In the genomic region with DNA sequence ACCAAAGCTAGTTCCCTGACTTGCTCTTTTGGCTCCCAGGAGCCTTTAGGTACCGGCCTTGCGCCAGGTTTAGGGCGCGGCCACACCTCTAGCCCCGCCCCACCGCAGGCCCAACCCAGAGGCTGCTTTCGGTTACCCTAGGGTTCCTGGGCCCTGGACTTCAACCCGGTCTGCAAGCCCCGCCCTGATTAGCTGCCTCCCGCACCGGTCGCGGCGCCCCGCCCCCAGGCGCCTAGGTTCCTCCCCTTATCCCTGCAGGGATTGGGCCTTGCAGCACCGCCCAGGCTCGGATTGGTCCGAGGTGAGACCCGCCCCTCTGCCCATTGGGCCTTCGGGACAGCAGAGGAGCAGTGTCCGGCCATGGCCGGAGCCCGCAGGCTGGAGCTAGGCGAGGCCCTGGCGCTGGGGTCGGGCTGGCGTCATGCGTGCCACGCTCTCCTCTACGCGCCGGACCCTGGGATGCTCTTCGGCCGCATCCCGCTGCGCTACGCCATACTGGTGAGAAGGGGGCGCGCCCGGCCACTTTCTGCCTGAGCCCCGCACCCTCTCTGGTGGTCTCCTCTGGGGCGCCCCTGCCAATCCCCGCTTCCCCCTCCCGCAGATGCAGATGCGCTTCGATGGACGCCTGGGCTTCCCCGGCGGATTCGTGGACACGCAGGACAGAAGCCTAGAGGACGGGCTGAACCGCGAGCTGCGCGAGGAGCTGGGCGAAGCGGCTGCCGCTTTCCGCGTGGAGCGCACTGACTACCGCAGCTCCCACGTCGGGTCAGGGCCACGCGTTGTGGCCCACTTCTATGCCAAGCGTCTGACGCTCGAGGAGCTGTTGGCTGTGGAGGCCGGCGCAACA, we compare ENCODE assay signal across 1 cellular context.
TF ChIP-seq lines count a peak whose summit lies in the region.

A gene (plus strand): TSS at position 330 of the 847 bp plus-strand sequence. CDS start 31 bp downstream, at position 361.

TF ChIP-seq in HepG2, 621 proteins besides CTCF, POLR2A, EP300 and RAD21 (continued from another document and continues in another):
- TF ChIP-seq, protein P1, sequence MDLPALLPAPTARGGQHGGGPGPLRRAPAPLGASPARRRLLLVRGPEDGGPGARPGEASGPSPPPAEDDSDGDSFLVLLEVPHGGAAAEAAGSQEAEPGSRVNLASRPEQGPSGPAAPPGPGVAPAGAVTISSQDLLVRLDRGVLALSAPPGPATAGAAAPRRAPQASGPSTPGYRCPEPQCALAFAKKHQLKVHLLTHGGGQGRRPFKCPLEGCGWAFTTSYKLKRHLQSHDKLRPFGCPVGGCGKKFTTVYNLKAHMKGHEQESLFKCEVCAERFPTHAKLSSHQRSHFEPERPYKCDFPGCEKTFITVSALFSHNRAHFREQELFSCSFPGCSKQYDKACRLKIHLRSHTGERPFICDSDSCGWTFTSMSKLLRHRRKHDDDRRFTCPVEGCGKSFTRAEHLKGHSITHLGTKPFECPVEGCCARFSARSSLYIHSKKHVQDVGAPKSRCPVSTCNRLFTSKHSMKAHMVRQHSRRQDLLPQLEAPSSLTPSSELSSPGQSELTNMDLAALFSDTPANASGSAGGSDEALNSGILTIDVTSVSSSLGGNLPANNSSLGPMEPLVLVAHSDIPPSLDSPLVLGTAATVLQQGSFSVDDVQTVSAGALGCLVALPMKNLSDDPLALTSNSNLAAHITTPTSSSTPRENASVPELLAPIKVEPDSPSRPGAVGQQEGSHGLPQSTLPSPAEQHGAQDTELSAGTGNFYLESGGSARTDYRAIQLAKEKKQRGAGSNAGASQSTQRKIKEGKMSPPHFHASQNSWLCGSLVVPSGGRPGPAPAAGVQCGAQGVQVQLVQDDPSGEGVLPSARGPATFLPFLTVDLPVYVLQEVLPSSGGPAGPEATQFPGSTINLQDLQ (CRISPR knock-in tag; IDR thresholded peaks at IDR 0.05): 0 out of 2 replicates have a peak, but pooled peaks have one; percentile 53
- TF ChIP-seq MTA3 (CRISPR knock-in tag; IDR thresholded peaks at IDR 0.05) (no peak), HNF4G (IDR thresholded peaks at IDR 0.05; ENCODE audit: borderline replicate concordance, low read depth, low read length) (peak; percentile 67), HNF4G (CRISPR knock-in tag; IDR thresholded peaks at IDR 0.05; ENCODE audit: borderline replicate concordance, low read depth) (peak; percentile 70), AGO2 (optimal IDR thresholded peaks at IDR 0.05; ENCODE audit: low read depth, low read length) (peak; percentile 84), SIN3A (IDR thresholded peaks at IDR 0.05; ENCODE audit: borderline replicate concordance, low read depth, low read length) (peak; percentile 55; the same call in 1 of the 2 replicates), NFIC (IDR thresholded peaks at IDR 0.05; ENCODE audit: low read length) (no peak), HNRNPLL (IDR thresholded peaks at IDR 0.05; ENCODE audit: low read depth, low read length, poor library complexity, severe bottlenecking) (peak; percentile 75), CBFB (CRISPR knock-in tag; IDR thresholded peaks at IDR 0.05) (peak; percentile 52), ZNF552 (CRISPR knock-in tag; IDR thresholded peaks at IDR 0.05; ENCODE audit: borderline replicate concordance) (no peak), KDM5B (CRISPR knock-in tag; IDR thresholded peaks at IDR 0.05; ENCODE audit: borderline replicate concordance) (peak; percentile 91), ZEB1 (IDR thresholded peaks at IDR 0.05; ENCODE audit: insufficient replicate concordance, low read depth) (no peak), SMC3 (IDR thresholded peaks at IDR 0.05; ENCODE audit: low read length) (no peak), TBL1XR1 (IDR thresholded peaks at IDR 0.05; ENCODE audit: borderline replicate concordance, low read length, partially characterized antibody) (no peak), ZNF24 (IDR thresholded peaks at IDR 0.05) (no peak), ZNF841 (CRISPR knock-in tag; IDR thresholded peaks at IDR 0.05; ENCODE audit: borderline replicate concordance) (no peak), TSC22D2 (CRISPR knock-in tag; IDR thresholded peaks at IDR 0.05; ENCODE audit: borderline replicate concordance) (peak; percentile 42; the same call in 1 of the 2 replicates), NFATC3 (CRISPR knock-in tag; IDR thresholded peaks at IDR 0.05) (no peak), ZNF350 (CRISPR knock-in tag; IDR thresholded peaks at IDR 0.05; ENCODE audit: borderline replicate concordance, low read depth) (peak; percentile 73; the same call in 1 of the 2 replicates), SKI (IDR thresholded peaks at IDR 0.05; ENCODE audit: partially characterized antibody) (no peak), MAFF (IDR thresholded peaks at IDR 0.05; ENCODE audit: low read depth, low read length) (no peak), ZNF264 (CRISPR knock-in tag; IDR thresholded peaks at IDR 0.05) (peak; percentile 83; the same call in 1 of the 2 replicates), KDM4B (CRISPR knock-in tag; IDR thresholded peaks at IDR 0.05) (0 out of 2 replicates have a peak, but pooled peaks have one; percentile 57), GATAD2A (CRISPR knock-in tag; IDR thresholded peaks at IDR 0.05) (0 out of 2 replicates have a peak, but pooled peaks have one; percentile 30), ZNF343 (CRISPR knock-in tag; IDR thresholded peaks at IDR 0.05) (peak; percentile 60), HDAC1 (CRISPR knock-in tag; IDR thresholded peaks at IDR 0.05) (peak; percentile 75), ZNF703 (CRISPR knock-in tag; IDR thresholded peaks at IDR 0.05; ENCODE audit: borderline replicate concordance) (no peak), SIX4 (CRISPR knock-in tag; IDR thresholded peaks at IDR 0.05) (no peak), NONO (IDR thresholded peaks at IDR 0.05) (no peak), NONO (CRISPR knock-in tag; conservative IDR thresholded peaks at IDR 0.05) (peak; percentile 86), GPN1 (CRISPR knock-in tag; IDR thresholded peaks at IDR 0.05; ENCODE audit: borderline replicate concordance) (no peak), SP1 (IDR thresholded peaks at IDR 0.05) (no peak), SP1 (CRISPR knock-in tag; IDR thresholded peaks at IDR 0.05) (peak; percentile 93), ZNF138 (CRISPR knock-in tag; IDR thresholded peaks at IDR 0.05; ENCODE audit: low read depth) (peak; percentile 24; the same call in 1 of the 2 replicates), HNRNPH1 (optimal IDR thresholded peaks at IDR 0.05; ENCODE audit: low read depth, low read length) (no peak), NR2F1 (CRISPR knock-in tag; IDR thresholded peaks at IDR 0.05) (no peak), TOE1 (CRISPR knock-in tag; IDR thresholded peaks at IDR 0.05) (no peak), ZNF772 (CRISPR knock-in tag; IDR thresholded peaks at IDR 0.05) (no peak; the same call in 1 of the 2 replicates), U2AF2 (IDR thresholded peaks at IDR 0.05; ENCODE audit: low read depth, low read length) (no peak), CHCHD3 (CRISPR knock-in tag; IDR thresholded peaks at IDR 0.05) (no peak), RXRB (CRISPR knock-in tag; IDR thresholded peaks at IDR 0.05; ENCODE audit: borderline replicate concordance) (no peak), ZNF121 (CRISPR knock-in tag; IDR thresholded peaks at IDR 0.05) (no peak), RBFOX2 (IDR thresholded peaks at IDR 0.05; ENCODE audit: low read depth, low read length) (peak; percentile 97), ZFP62 (CRISPR knock-in tag; IDR thresholded peaks at IDR 0.05) (no peak), IKZF1 (IDR thresholded peaks at IDR 0.05) (no peak), ZSCAN30 (CRISPR knock-in tag; IDR thresholded peaks at IDR 0.05) (no peak), ZNF678 (CRISPR knock-in tag; IDR thresholded peaks at IDR 0.05) (no peak), SMAD1 (CRISPR knock-in tag; IDR thresholded peaks at IDR 0.05; ENCODE audit: borderline replicate concordance, low read depth) (no peak)
- TF ChIP-seq, protein P2, sequence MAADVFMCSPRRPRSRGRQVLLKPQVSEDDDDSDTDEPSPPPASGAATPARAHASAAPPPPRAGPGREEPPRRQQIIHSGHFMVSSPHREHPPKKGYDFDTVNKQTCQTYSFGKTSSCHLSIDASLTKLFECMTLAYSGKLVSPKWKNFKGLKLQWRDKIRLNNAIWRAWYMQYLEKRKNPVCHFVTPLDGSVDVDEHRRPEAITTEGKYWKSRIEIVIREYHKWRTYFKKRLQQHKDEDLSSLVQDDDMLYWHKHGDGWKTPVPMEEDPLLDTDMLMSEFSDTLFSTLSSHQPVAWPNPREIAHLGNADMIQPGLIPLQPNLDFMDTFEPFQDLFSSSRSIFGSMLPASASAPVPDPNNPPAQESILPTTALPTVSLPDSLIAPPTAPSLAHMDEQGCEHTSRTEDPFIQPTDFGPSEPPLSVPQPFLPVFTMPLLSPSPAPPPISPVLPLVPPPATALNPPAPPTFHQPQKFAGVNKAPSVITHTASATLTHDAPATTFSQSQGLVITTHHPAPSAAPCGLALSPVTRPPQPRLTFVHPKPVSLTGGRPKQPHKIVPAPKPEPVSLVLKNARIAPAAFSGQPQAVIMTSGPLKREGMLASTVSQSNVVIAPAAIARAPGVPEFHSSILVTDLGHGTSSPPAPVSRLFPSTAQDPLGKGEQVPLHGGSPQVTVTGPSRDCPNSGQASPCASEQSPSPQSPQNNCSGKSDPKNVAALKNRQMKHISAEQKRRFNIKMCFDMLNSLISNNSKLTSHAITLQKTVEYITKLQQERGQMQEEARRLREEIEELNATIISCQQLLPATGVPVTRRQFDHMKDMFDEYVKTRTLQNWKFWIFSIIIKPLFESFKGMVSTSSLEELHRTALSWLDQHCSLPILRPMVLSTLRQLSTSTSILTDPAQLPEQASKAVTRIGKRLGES (CRISPR knock-in tag; IDR thresholded peaks at IDR 0.05; ENCODE audit: borderline replicate concordance): no peak
- TF ChIP-seq, protein P3, sequence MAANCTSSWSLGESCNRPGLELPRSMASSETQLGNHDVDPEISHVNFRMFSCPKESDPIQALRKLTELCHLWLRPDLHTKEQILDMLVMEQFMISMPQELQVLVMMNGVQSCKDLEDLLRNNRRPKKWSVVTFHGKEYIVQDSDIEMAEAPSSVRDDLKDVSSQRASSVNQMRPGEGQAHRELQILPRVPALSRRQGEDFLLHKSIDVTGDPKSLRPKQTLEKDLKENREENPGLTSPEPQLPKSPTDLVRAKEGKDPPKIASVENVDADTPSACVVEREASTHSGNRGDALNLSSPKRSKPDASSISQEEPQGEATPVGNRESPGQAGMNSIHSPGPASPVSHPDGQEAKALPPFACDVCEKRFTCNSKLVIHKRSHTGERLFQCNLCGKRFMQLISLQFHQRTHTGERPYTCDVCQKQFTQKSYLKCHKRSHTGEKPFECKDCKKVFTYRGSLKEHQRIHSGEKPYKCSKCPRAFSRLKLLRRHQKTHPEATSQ (CRISPR knock-in tag; IDR thresholded peaks at IDR 0.05; ENCODE audit: borderline replicate concordance): no peak
- TF ChIP-seq, protein P4, sequence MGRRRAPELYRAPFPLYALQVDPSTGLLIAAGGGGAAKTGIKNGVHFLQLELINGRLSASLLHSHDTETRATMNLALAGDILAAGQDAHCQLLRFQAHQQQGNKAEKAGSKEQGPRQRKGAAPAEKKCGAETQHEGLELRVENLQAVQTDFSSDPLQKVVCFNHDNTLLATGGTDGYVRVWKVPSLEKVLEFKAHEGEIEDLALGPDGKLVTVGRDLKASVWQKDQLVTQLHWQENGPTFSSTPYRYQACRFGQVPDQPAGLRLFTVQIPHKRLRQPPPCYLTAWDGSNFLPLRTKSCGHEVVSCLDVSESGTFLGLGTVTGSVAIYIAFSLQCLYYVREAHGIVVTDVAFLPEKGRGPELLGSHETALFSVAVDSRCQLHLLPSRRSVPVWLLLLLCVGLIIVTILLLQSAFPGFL (CRISPR knock-in tag; IDR thresholded peaks at IDR 0.05): 0 out of 2 replicates have a peak, but pooled peaks have one; percentile 23
- TF ChIP-seq, protein P5, sequence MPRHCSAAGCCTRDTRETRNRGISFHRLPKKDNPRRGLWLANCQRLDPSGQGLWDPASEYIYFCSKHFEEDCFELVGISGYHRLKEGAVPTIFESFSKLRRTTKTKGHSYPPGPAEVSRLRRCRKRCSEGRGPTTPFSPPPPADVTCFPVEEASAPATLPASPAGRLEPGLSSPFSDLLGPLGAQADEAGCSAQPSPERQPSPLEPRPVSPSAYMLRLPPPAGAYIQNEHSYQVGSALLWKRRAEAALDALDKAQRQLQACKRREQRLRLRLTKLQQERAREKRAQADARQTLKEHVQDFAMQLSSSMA (CRISPR knock-in tag; IDR thresholded peaks at IDR 0.05): peak; percentile 49; the same call in 1 of the 2 replicates
- TF ChIP-seq, protein P6, sequence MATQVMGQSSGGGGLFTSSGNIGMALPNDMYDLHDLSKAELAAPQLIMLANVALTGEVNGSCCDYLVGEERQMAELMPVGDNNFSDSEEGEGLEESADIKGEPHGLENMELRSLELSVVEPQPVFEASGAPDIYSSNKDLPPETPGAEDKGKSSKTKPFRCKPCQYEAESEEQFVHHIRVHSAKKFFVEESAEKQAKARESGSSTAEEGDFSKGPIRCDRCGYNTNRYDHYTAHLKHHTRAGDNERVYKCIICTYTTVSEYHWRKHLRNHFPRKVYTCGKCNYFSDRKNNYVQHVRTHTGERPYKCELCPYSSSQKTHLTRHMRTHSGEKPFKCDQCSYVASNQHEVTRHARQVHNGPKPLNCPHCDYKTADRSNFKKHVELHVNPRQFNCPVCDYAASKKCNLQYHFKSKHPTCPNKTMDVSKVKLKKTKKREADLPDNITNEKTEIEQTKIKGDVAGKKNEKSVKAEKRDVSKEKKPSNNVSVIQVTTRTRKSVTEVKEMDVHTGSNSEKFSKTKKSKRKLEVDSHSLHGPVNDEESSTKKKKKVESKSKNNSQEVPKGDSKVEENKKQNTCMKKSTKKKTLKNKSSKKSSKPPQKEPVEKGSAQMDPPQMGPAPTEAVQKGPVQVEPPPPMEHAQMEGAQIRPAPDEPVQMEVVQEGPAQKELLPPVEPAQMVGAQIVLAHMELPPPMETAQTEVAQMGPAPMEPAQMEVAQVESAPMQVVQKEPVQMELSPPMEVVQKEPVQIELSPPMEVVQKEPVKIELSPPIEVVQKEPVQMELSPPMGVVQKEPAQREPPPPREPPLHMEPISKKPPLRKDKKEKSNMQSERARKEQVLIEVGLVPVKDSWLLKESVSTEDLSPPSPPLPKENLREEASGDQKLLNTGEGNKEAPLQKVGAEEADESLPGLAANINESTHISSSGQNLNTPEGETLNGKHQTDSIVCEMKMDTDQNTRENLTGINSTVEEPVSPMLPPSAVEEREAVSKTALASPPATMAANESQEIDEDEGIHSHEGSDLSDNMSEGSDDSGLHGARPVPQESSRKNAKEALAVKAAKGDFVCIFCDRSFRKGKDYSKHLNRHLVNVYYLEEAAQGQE (IDR thresholded peaks at IDR 0.05; ENCODE audit: borderline replicate concordance in 1 of 2, low read depth in 1 of 2, low read length in 2 of 2): no peak; a peak in 1 of 4 replicates
- TF ChIP-seq, protein P7, sequence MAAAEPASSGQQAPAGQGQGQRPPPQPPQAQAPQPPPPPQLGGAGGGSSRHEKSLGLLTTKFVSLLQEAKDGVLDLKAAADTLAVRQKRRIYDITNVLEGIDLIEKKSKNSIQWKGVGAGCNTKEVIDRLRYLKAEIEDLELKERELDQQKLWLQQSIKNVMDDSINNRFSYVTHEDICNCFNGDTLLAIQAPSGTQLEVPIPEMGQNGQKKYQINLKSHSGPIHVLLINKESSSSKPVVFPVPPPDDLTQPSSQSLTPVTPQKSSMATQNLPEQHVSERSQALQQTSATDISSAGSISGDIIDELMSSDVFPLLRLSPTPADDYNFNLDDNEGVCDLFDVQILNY (CRISPR knock-in tag; conservative IDR thresholded peaks at IDR 0.05): no peak
